Comparison of ENCODE assay signal across 14 cellular contexts in genomic region chr9:127790094-127790855, GRCh38. TPM values are rescaled to one million over a fixed set of nuclear protein-coding genes. Genes with fewer than 3 reads are reported as not detected.
DNase-seq lines count a peak whose midpoint lies in the region; ATAC-seq and TF ChIP-seq lines count a peak whose summit lies in the region.
"Had no signal": no experiment of that assay in that cellular context is flagged by ENCODE, and none has a peak within 500 bp of the region (broad histone marks: within the 10 kb centered on the region; RNA-seq: fewer than 3 reads in every experiment).

No MANE protein-coding gene starts in this region.

- DNase-seq in heart left ventricle (peak in 1 of 5 donors; percentile 44), left ventricle myocardium superior (no peak), left lobe of liver (ENCODE audit: low spot score) (no peak), DMS79 (lab: John Stamatoyannopoulos, UW) (no peak), SW 1271 (lab: John Stamatoyannopoulos, UW) (no peak)
- no peak for DNase-seq in activated CD4-positive, alpha-beta memory T cell treated with anti-CD3 and anti-CD28 coated beads, Interleukin-2, amount 10 ng/mL, durations not matched to agents 7 days and 5 days
- DNase-seq in stimulated activated naive CD8-positive, alpha-beta T cell treated with anti-CD3 and anti-CD28 coated beads, Interleukin-15, amount 100 ng/mL, for 72 hours: no peak
- DNase-seq: body of pancreas, DMS153, hypothalamus, Karpas-422, NCI-H1417 treated with DMSO at 0.1 percent for 48 hours had no signal

- ATAC-seq in heart left ventricle (peak in 1 of 4 donors; percentile 11), left ventricle myocardium superior (no peak), left lobe of liver (peak; percentile 1), HG03439 (IDR thresholded peaks at IDR 0.05; ENCODE audit: unreplicated experiment) (no peak)
- ATAC-seq in stimulated activated naive CD8-positive, alpha-beta T cell treated with anti-CD3 and anti-CD28 coated beads, Interleukin-15, amount 100 ng/mL, for 72 hours: no peak
- ATAC-seq: activated CD4-positive, CD25-positive, alpha-beta regulatory T cell treated with anti-CD3 and anti-CD28 coated beads, Interleukin-2, amount 50 U/mL, for 24 hours; body of pancreas had no signal

- CTCF ChIA-PET in activated CD4-positive, alpha-beta memory T cell treated with anti-CD3 and anti-CD28 coated beads, Interleukin-2, amount 10 ng/mL, durations not matched to agents 7 days and 5 days (lab: Charles Lee): interaction anchor here (0.7 kb wide), 1 partner anchor 71 kb away, joined by 3 read pairs; no protein-coding TSS in a partner anchor

- H3K4me1 ChIP-seq in heart left ventricle: peaks cover 0 to 58% (median 38%) of the 10 kb centered on the region in 12 donors

- peaks cover 44% of the 10 kb centered on the region for H3K4me1 Mint-ChIP-seq in activated CD4-positive, alpha-beta memory T cell treated with anti-CD3 and anti-CD28 coated beads, Interleukin-2, amount 10 ng/mL, durations not matched to agents 7 days and 5 days
- H3K4me1 Mint-ChIP-seq in stimulated activated naive CD8-positive, alpha-beta T cell treated with anti-CD3 and anti-CD28 coated beads, Interleukin-15, amount 100 ng/mL, for 72 hours: peaks cover 46% of the 10 kb centered on the region

- POLR2A ChIA-PET in activated CD4-positive, alpha-beta memory T cell treated with anti-CD3 and anti-CD28 coated beads, Interleukin-2, amount 10 ng/mL, durations not matched to agents 7 days and 5 days (lab: Charles Lee): interaction anchor here (1.1 kb wide), 1 partner anchor 79 kb away, joined by 4 read pairs; no protein-coding TSS in a partner anchor

- TF ChIP-seq POLR2A in heart left ventricle (IDR thresholded peaks at IDR 0.05): no peak

- peaks cover 68% of the 10 kb centered on the region for H3K36me3 Mint-ChIP-seq in activated CD4-positive, alpha-beta memory T cell treated with anti-CD3 and anti-CD28 coated beads, Interleukin-2, amount 10 ng/mL, durations not matched to agents 7 days and 5 days (ENCODE audit: low read depth)

- H3K27ac Mint-ChIP-seq in activated CD4-positive, alpha-beta memory T cell treated with anti-CD3 and anti-CD28 coated beads, Interleukin-2, amount 10 ng/mL, durations not matched to agents 7 days and 5 days: peak overlapping the region; percentile 51
- H3K27ac Mint-ChIP-seq in stimulated activated naive CD8-positive, alpha-beta T cell treated with anti-CD3 and anti-CD28 coated beads, Interleukin-15, amount 100 ng/mL, for 72 hours: peak overlapping the region; percentile 46 to 94

- H3K36me3 ChIP-seq in heart left ventricle: peaks cover 8 to 75% (median 61%) of the 10 kb centered on the region in 9 donors

- H3K27me3 Mint-ChIP-seq in activated CD4-positive, alpha-beta memory T cell treated with anti-CD3 and anti-CD28 coated beads, Interleukin-2, amount 10 ng/mL, durations not matched to agents 7 days and 5 days: no peaks in the 10 kb centered on the region
- H3K27me3 Mint-ChIP-seq in stimulated activated naive CD8-positive, alpha-beta T cell treated with anti-CD3 and anti-CD28 coated beads, Interleukin-15, amount 100 ng/mL, for 72 hours: no peaks in the 10 kb centered on the region

- no peaks in the 10 kb centered on the region for H3K9me3 Mint-ChIP-seq in activated CD4-positive, alpha-beta memory T cell treated with anti-CD3 and anti-CD28 coated beads, Interleukin-2, amount 10 ng/mL, durations not matched to agents 7 days and 5 days
- no peaks in the 10 kb centered on the region for H3K9me3 Mint-ChIP-seq in stimulated activated naive CD8-positive, alpha-beta T cell treated with anti-CD3 and anti-CD28 coated beads, Interleukin-15, amount 100 ng/mL, for 72 hours

- intact Hi-C loops in heart left ventricle (cut with DNase I) (no loop called here), left ventricle myocardium superior (cut with micrococcal nuclease) (no loop called here)

- no peak overlapping the region for H3K4me3 ChIP-seq in heart left ventricle
- H3K4me3 ChIP-seq: body of pancreas had no signal

- WGBS in heart left ventricle, 4 donors: 49 to 64% (median 54%) methylated on average over 9 of the region's 9 CpGs

- H3K9me3 ChIP-seq in heart left ventricle: no peaks in the 10 kb centered on the region
- H3K9me3 ChIP-seq: body of pancreas had no signal

- no peak overlapping the region for H3K4me3 Mint-ChIP-seq in activated CD4-positive, alpha-beta memory T cell treated with anti-CD3 and anti-CD28 coated beads, Interleukin-2, amount 10 ng/mL, durations not matched to agents 7 days and 5 days
- H3K4me3 Mint-ChIP-seq in stimulated activated naive CD8-positive, alpha-beta T cell treated with anti-CD3 and anti-CD28 coated beads, Interleukin-15, amount 100 ng/mL, for 72 hours: peak overlapping the region in 1 of 2 donors; percentile 2

- no peaks in the 10 kb centered on the region for H3K27me3 ChIP-seq in heart left ventricle
- H3K27me3 ChIP-seq: body of pancreas had no signal

- H3K27ac ChIP-seq in heart left ventricle: peak overlapping the region in 11 of 12 donors; percentile 2 to 86 (median 63)

- no peak for TF ChIP-seq CTCF in heart left ventricle (IDR thresholded peaks at IDR 0.05)

RNA-seq across cellular contexts. Expression of gene CDK9, which starts 4.4 kb away (rescaled TPM):
- total RNA-seq in heart left ventricle (10 to 100 TPM; 35.6 to 60.3 (median 47.8) TPM), left ventricle myocardium superior (48.4 TPM), left lobe of liver (55.5 TPM)
- polyA plus RNA-seq in heart left ventricle: 10 to 100 TPM; 26.2 to 30.4 TPM
- total RNA-seq in activated CD4-positive, alpha-beta memory T cell treated with anti-CD3 and anti-CD28 coated beads, Interleukin-2, amount 10 ng/mL, durations not matched to agents 7 days and 5 days: 100 to 1,000 TPM; 112 to 115 TPM

RNA-seq across cellular contexts. Expression of gene SH2D3C, which starts 11.8 kb away (rescaled TPM):
- total RNA-seq in heart left ventricle (10 to 100 TPM; 13.7 to 38.9 (median 16.9) TPM), left ventricle myocardium superior (18.3 TPM), left lobe of liver (3.4 TPM)
- 10 to 100 TPM; 21.1 to 24.8 TPM for polyA plus RNA-seq in heart left ventricle
- total RNA-seq in activated CD4-positive, alpha-beta memory T cell treated with anti-CD3 and anti-CD28 coated beads, Interleukin-2, amount 10 ng/mL, durations not matched to agents 7 days and 5 days: 10 to 100 TPM; 80.8 to 81.9 TPM

RNA-seq across cellular contexts. Expression of gene FPGS, which starts 12.4 kb away (rescaled TPM):
- 10 to 100 TPM; 39.9 to 55.1 (median 41.5) TPM for total RNA-seq in heart left ventricle
- polyA plus RNA-seq in heart left ventricle: 10 to 100 TPM; 36.8 to 50.1 TPM
- total RNA-seq in left ventricle myocardium superior: 31.9 TPM
- 10 to 100 TPM; 65.6 to 65.8 TPM for total RNA-seq in activated CD4-positive, alpha-beta memory T cell treated with anti-CD3 and anti-CD28 coated beads, Interleukin-2, amount 10 ng/mL, durations not matched to agents 7 days and 5 days
- total RNA-seq in left lobe of liver: 82.9 TPM

RNA-seq across cellular contexts. Expression of gene TOR2A, which starts 55.2 kb away (rescaled TPM):
- 1 to 10 TPM; 1.7 to 9.2 (median 3.3) TPM for total RNA-seq in heart left ventricle
- 1 to 10 TPM; 3.4 to 5.2 TPM for polyA plus RNA-seq in heart left ventricle
- total RNA-seq in left ventricle myocardium superior: 3.6 TPM
- 10 to 100 TPM; 20.6 to 23.3 TPM for total RNA-seq in activated CD4-positive, alpha-beta memory T cell treated with anti-CD3 and anti-CD28 coated beads, Interleukin-2, amount 10 ng/mL, durations not matched to agents 7 days and 5 days
- 7.4 TPM for total RNA-seq in left lobe of liver
